1 cellular context compared by ENCODE assay signal in genomic region chr3:14272041-14272958, GRCh38.
TF ChIP-seq lines count a peak whose summit lies in the region.
"Not testable (repeated sequence)": the region's sequence is repeated elsewhere in the genome, so short reads cannot be mapped to it uniquely, and the experiment has no call there.

No MANE protein-coding gene starts in this region.

TF ChIP-seq in K562, 482 proteins besides CTCF, POLR2A, EP300 and RAD21 (continued from another document and continues in another):
- TF ChIP-seq HINFP (tag; conservative IDR thresholded peaks at IDR 0.05; ENCODE audit: low read depth) (peak; percentile 80; the same call in 1 of the 2 replicates), ZNF134 (CRISPR knock-in tag; conservative IDR thresholded peaks at IDR 0.05) (0 out of 2 replicates have a peak, but pooled peaks have one; percentile 32), MECOM (CRISPR knock-in tag; IDR thresholded peaks at IDR 0.05) (peak; percentile 94), CXXC5 (CRISPR knock-in tag; IDR thresholded peaks at IDR 0.05) (peak; percentile 90), TEAD1 (CRISPR knock-in tag; IDR thresholded peaks at IDR 0.05) (peak in 1 of 2 experiments; percentile 92; a peak in 2 of 4 replicates), IRF9 (tag; IDR thresholded peaks at IDR 0.05) (peak; percentile 97), ZBTB17 (CRISPR knock-in tag; IDR thresholded peaks at IDR 0.05) (peak; percentile 85), GMEB1 (CRISPR knock-in tag; IDR thresholded peaks at IDR 0.05) (peak; percentile 24; the same call in 1 of the 2 replicates), NR2C1 (tag; IDR thresholded peaks at IDR 0.05) (peak; percentile 86), ZBTB9 (CRISPR knock-in tag; IDR thresholded peaks at IDR 0.05) (peak; percentile 80; the same call in 1 of the 2 replicates), ZNF398 (CRISPR knock-in tag; IDR thresholded peaks at IDR 0.05) (peak; percentile 56; the same call in 1 of the 2 replicates), ZNF197 (CRISPR knock-in tag; IDR thresholded peaks at IDR 0.05; ENCODE audit: low read depth) (0 out of 2 replicates have a peak, but pooled peaks have one; percentile 41), MAZ (CRISPR knock-in tag; conservative IDR thresholded peaks at IDR 0.05 in 1 of 2, IDR thresholded peaks at IDR 0.05 in 1 of 2) (peak in 1 of 2 experiments; percentile 45; a peak in 1 of 4 replicates), ZKSCAN8 (CRISPR knock-in tag; IDR thresholded peaks at IDR 0.05) (0 out of 2 replicates have a peak, but pooled peaks have one; percentile 27), ZNF644 (tag; IDR thresholded peaks at IDR 0.05; ENCODE audit: low read depth) (peak; percentile 60; the same call in 1 of the 2 replicates), PTRF (tag; IDR thresholded peaks at IDR 0.05) (peak; percentile 94), ATF1 (tag; IDR thresholded peaks at IDR 0.05) (0 out of 2 replicates have a peak, but pooled peaks have one; percentile 37), ZNF57 (CRISPR knock-in tag; IDR thresholded peaks at IDR 0.05) (peak; percentile 76; the same call in 1 of the 2 replicates), KLF6 (CRISPR knock-in tag; IDR thresholded peaks at IDR 0.05; ENCODE audit: borderline replicate concordance) (peak; percentile 93), ZNF740 (tag; IDR thresholded peaks at IDR 0.05) (peak in 1 of 2 experiments; percentile 94; a peak in 2 of 4 replicates), ZNF592 (IDR thresholded peaks at IDR 0.05) (peak; percentile 99), KLF13 (tag; IDR thresholded peaks at IDR 0.05; ENCODE audit: borderline replicate concordance, low read depth) (peak; percentile 67; the same call in 1 of the 2 replicates), ZNF175 (CRISPR knock-in tag; IDR thresholded peaks at IDR 0.05; ENCODE audit: low read depth) (peak; percentile 88), SMAD3 (CRISPR knock-in tag; conservative IDR thresholded peaks at IDR 0.05) (peak; percentile 94), NFE2L1 (tag; IDR thresholded peaks at IDR 0.05; ENCODE audit: borderline replicate concordance, low read depth) (0 out of 2 replicates have a peak, but pooled peaks have one; percentile 38), DMBX1 (CRISPR knock-in tag; IDR thresholded peaks at IDR 0.05; ENCODE audit: borderline replicate concordance) (peak; percentile 99), ZNF589 (CRISPR knock-in tag; IDR thresholded peaks at IDR 0.05; ENCODE audit: low read depth) (peak; percentile 55; the same call in 1 of the 2 replicates), ERF (CRISPR knock-in tag; IDR thresholded peaks at IDR 0.05) (peak; percentile 91), GTF2A2 (tag; IDR thresholded peaks at IDR 0.05) (peak; percentile 90), ZBTB11 (CRISPR knock-in tag; IDR thresholded peaks at IDR 0.05) (0 out of 6 replicates have a peak, but pooled peaks of 1 of the 3 experiments have one; percentile 40), ZNF561 (CRISPR knock-in tag; conservative IDR thresholded peaks at IDR 0.05) (0 out of 2 replicates have a peak, but pooled peaks have one; percentile 44), ZNF668 (CRISPR knock-in tag; IDR thresholded peaks at IDR 0.05) (peak; percentile 92)
- TF ChIP-seq NR2C1 (IDR thresholded peaks at IDR 0.05); ATF1 (CRISPR knock-in tag; IDR thresholded peaks at IDR 0.05); ZNF740 (CRISPR knock-in tag; IDR thresholded peaks at IDR 0.05): not testable (repeated sequence)
